ENCODE assay signal across 8 cellular contexts in genomic region chr1:2546515-2547209, GRCh38. TPM values are rescaled to one million over a fixed set of nuclear protein-coding genes. Genes with fewer than 3 reads are reported as not detected.
A peak's percentile ranks its signal among the peaks of the same experiment; 100 is the strongest.
DNase-seq lines count a peak whose midpoint lies in the region; ATAC-seq lines count a peak whose summit lies in the region.

No MANE protein-coding gene starts in this region.

- DNase-seq in NCI-H2171 treated with DMSO at 0.1 percent for 48 hours (lab: John Stamatoyannopoulos, UW) (peak; percentile 35), NCI-H2171 (lab: John Stamatoyannopoulos, UW) (no peak), NCI-H2196 treated with DMSO at 0.1 percent for 48 hours (lab: John Stamatoyannopoulos, UW; ENCODE audit: unreplicated experiment) (peak; percentile 91), left colon (peak; percentile 91 to 97)
- peak; percentile 69 for DNase-seq in activated CD4-positive, alpha-beta T cell treated with anti-CD3 and anti-CD28 coated beads for 1 hour
- DNase-seq in stimulated activated CD4-positive, alpha-beta T cell treated with anti-CD3 and anti-CD28 coated beads, Interleukin-2, amount 100 ng/mL, for 24 hours = peak; percentile 78 to 88

- intact Hi-C loops in left colon (cut with DNase I, micrococcal nuclease) = no loop called here

- ATAC-seq in HG02973 (IDR thresholded peaks at IDR 0.05; ENCODE audit: unreplicated experiment) = peak; percentile 26
- peak; percentile 66 for ATAC-seq in left colon

- H3K27ac ChIP-seq in cingulate gyrus (ENCODE audit: low read depth, low read length) = peak overlapping the region; percentile 99

RNA-seq across cellular contexts. Expression of gene TNFRSF14, which starts 9.5 kb away (rescaled TPM):
- total RNA-seq in left colon = 100 to 1,000 TPM; 142 to 178 TPM

RNA-seq across cellular contexts. Expression of gene HES5, which starts 16.6 kb away (rescaled TPM):
- total RNA-seq in left colon = 1 to 10 TPM; 2.7 to 6.2 TPM

RNA-seq across cellular contexts. Expression of gene PANK4, which starts 20.3 kb away (rescaled TPM):
- total RNA-seq in left colon = 10 to 100 TPM; 29.4 to 32.6 TPM

RNA-seq across cellular contexts. Expression of gene PRXL2B, which starts 39.9 kb away (rescaled TPM):
- total RNA-seq in left colon = 10 to 100 TPM; 73.9 to 86.3 TPM
